Comparison of ENCODE assay signal across 2 cellular contexts in the genomic region with DNA sequence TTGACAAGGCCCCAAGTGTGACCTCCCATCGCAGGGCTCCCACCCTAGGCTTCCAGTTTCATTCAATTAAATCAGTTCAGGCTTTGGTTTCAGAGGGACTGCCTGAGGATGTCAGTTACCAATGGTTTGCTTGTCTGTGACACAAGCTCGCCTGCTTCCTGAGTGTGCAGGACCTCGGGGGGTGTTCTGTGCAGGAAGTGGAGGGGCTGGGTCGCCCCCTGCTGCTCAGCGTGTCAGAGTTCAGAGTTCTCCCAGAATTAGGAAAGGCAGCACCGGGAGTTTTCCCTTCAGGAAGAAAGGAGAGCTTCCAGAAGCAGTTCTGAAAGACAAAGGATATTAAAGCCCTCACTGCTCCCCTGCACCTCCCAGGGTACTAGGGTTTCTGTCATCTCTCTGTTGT.
TF ChIP-seq lines count a peak whose summit lies in the region.

No MANE protein-coding gene starts in this region.

TF ChIP-seq in HEK293, 187 proteins besides CTCF, POLR2A, EP300 and RAD21:
- TF ChIP-seq ZNF610 (tag by site-specific recombination; IDR thresholded peaks at IDR 0.05; ENCODE audit: borderline replicate concordance) = no peak
- no peak for TF ChIP-seq HOXA7 (CRISPR knock-in tag; IDR thresholded peaks at IDR 0.05; ENCODE audit: borderline replicate concordance)
- TF ChIP-seq ZNF223 (tag by site-specific recombination; IDR thresholded peaks at IDR 0.05) = no peak
- TF ChIP-seq GLIS1 (tag by site-specific recombination; IDR thresholded peaks at IDR 0.05) = 0 out of 2 replicates have a peak, but pooled peaks have one; percentile 34
- 0 out of 2 replicates have a peak, but pooled peaks have one; percentile 19 for TF ChIP-seq ZIC2 (tag by site-specific recombination; IDR thresholded peaks at IDR 0.05)

TF ChIP-seq in HepG2, 621 proteins besides CTCF, POLR2A, EP300 and RAD21:
- no peak for TF ChIP-seq ZNF83 (CRISPR knock-in tag; IDR thresholded peaks at IDR 0.05; ENCODE audit: borderline replicate concordance)
- TF ChIP-seq, protein P1, sequence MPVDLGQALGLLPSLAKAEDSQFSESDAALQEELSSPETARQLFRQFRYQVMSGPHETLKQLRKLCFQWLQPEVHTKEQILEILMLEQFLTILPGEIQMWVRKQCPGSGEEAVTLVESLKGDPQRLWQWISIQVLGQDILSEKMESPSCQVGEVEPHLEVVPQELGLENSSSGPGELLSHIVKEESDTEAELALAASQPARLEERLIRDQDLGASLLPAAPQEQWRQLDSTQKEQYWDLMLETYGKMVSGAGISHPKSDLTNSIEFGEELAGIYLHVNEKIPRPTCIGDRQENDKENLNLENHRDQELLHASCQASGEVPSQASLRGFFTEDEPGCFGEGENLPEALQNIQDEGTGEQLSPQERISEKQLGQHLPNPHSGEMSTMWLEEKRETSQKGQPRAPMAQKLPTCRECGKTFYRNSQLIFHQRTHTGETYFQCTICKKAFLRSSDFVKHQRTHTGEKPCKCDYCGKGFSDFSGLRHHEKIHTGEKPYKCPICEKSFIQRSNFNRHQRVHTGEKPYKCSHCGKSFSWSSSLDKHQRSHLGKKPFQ (CRISPR knock-in tag; IDR thresholded peaks at IDR 0.05; ENCODE audit: insufficient replicate concordance) = no peak
- no peak for TF ChIP-seq KLF9 (CRISPR knock-in tag; IDR thresholded peaks at IDR 0.05; ENCODE audit: low read depth)
- no peak for TF ChIP-seq ISL2 (CRISPR knock-in tag; IDR thresholded peaks at IDR 0.05)
- TF ChIP-seq, protein P2, sequence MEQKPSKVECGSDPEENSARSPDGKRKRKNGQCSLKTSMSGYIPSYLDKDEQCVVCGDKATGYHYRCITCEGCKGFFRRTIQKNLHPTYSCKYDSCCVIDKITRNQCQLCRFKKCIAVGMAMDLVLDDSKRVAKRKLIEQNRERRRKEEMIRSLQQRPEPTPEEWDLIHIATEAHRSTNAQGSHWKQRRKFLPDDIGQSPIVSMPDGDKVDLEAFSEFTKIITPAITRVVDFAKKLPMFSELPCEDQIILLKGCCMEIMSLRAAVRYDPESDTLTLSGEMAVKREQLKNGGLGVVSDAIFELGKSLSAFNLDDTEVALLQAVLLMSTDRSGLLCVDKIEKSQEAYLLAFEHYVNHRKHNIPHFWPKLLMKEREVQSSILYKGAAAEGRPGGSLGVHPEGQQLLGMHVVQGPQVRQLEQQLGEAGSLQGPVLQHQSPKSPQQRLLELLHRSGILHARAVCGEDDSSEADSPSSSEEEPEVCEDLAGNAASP (CRISPR knock-in tag; IDR thresholded peaks at IDR 0.05; ENCODE audit: borderline replicate concordance) = no peak
- TF ChIP-seq ZNF256 (CRISPR knock-in tag; conservative IDR thresholded peaks at IDR 0.05) = no peak
- TF ChIP-seq ZNF816 (CRISPR knock-in tag; IDR thresholded peaks at IDR 0.05; ENCODE audit: borderline replicate concordance) = no peak
- no peak for TF ChIP-seq JARID2 (CRISPR knock-in tag; IDR thresholded peaks at IDR 0.05; ENCODE audit: insufficient replicate concordance)
- TF ChIP-seq, protein P3, sequence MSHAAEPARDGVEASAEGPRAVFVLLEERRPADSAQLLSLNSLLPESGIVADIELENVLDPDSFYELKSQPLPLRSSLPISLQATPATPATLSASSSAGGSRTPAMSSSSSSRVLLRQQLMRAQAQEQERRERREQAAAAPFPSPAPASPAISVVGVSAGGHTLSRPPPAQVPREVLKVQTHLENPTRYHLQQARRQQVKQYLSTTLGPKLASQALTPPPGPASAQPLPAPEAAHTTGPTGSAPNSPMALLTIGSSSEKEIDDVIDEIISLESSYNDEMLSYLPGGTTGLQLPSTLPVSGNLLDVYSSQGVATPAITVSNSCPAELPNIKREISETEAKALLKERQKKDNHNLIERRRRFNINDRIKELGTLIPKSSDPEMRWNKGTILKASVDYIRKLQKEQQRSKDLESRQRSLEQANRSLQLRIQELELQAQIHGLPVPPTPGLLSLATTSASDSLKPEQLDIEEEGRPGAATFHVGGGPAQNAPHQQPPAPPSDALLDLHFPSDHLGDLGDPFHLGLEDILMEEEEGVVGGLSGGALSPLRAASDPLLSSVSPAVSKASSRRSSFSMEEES (CRISPR knock-in tag; IDR thresholded peaks at IDR 0.05) = no peak
- no peak for TF ChIP-seq KLF6 (CRISPR knock-in tag; IDR thresholded peaks at IDR 0.05)
- no peak for TF ChIP-seq ZNF777 (CRISPR knock-in tag; IDR thresholded peaks at IDR 0.05)
- TF ChIP-seq KAT7 (CRISPR knock-in tag; IDR thresholded peaks at IDR 0.05; ENCODE audit: borderline replicate concordance) = no peak
- TF ChIP-seq, protein P4, sequence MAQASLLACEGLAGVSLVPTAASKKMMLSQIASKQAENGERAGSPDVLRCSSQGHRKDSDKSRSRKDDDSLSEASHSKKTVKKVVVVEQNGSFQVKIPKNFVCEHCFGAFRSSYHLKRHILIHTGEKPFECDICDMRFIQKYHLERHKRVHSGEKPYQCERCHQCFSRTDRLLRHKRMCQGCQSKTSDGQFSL (CRISPR knock-in tag; IDR thresholded peaks at IDR 0.05) = 0 out of 2 replicates have a peak, but pooled peaks have one; percentile 20
- TF ChIP-seq HNF4G (IDR thresholded peaks at IDR 0.05; ENCODE audit: borderline replicate concordance, low read depth, low read length) = no peak
- no peak for TF ChIP-seq HNF4G (CRISPR knock-in tag; IDR thresholded peaks at IDR 0.05; ENCODE audit: borderline replicate concordance, low read depth)
- TF ChIP-seq, protein P5, sequence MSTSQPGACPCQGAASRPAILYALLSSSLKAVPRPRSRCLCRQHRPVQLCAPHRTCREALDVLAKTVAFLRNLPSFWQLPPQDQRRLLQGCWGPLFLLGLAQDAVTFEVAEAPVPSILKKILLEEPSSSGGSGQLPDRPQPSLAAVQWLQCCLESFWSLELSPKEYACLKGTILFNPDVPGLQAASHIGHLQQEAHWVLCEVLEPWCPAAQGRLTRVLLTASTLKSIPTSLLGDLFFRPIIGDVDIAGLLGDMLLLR (CRISPR knock-in tag; IDR thresholded peaks at IDR 0.05) = no peak
- no peak for TF ChIP-seq ZNF841 (CRISPR knock-in tag; IDR thresholded peaks at IDR 0.05; ENCODE audit: borderline replicate concordance)
- peak; percentile 13; the same call in 1 of the 2 replicates for TF ChIP-seq STAG1 (CRISPR knock-in tag; IDR thresholded peaks at IDR 0.05)
- TF ChIP-seq SUZ12 (IDR thresholded peaks at IDR 0.05; ENCODE audit: low read depth, low read length) = no peak
- TF ChIP-seq ZNF160 (CRISPR knock-in tag; IDR thresholded peaks at IDR 0.05) = no peak
- no peak for TF ChIP-seq NCOA1 (CRISPR knock-in tag; IDR thresholded peaks at IDR 0.05)
- TF ChIP-seq, protein P6, sequence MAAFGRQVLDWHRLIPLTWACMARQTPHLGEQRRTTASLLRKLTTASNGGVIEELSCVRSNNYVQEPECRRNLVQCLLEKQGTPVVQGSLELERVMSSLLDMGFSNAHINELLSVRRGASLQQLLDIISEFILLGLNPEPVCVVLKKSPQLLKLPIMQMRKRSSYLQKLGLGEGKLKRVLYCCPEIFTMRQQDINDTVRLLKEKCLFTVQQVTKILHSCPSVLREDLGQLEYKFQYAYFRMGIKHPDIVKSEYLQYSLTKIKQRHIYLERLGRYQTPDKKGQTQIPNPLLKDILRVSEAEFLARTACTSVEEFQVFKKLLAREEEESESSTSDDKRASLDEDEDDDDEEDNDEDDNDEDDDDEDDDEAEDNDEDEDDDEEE (CRISPR knock-in tag; IDR thresholded peaks at IDR 0.05) = no peak
- TF ChIP-seq, protein P7, sequence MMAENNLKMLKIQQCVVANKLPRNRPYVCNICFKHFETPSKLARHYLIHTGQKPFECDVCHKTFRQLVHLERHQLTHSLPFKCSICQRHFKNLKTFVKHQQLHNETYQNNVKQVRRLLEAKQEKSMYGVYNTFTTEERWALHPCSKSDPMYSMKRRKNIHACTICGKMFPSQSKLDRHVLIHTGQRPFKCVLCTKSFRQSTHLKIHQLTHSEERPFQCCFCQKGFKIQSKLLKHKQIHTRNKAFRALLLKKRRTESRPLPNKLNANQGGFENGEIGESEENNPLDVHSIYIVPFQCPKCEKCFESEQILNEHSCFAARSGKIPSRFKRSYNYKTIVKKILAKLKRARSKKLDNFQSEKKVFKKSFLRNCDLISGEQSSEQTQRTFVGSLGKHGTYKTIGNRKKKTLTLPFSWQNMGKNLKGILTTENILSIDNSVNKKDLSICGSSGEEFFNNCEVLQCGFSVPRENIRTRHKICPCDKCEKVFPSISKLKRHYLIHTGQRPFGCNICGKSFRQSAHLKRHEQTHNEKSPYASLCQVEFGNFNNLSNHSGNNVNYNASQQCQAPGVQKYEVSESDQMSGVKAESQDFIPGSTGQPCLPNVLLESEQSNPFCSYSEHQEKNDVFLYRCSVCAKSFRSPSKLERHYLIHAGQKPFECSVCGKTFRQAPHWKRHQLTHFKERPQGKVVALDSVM (CRISPR knock-in tag; IDR thresholded peaks at IDR 0.05) = no peak
- no peak for TF ChIP-seq ZFAT (CRISPR knock-in tag; conservative IDR thresholded peaks at IDR 0.05)
- no peak for TF ChIP-seq ZNF10 (CRISPR knock-in tag; IDR thresholded peaks at IDR 0.05; ENCODE audit: borderline replicate concordance, low read depth)
- 0 out of 2 replicates have a peak, but pooled peaks have one; percentile 17 for TF ChIP-seq TBX2 (CRISPR knock-in tag; IDR thresholded peaks at IDR 0.05; ENCODE audit: borderline replicate concordance)
- TF ChIP-seq, protein P8, sequence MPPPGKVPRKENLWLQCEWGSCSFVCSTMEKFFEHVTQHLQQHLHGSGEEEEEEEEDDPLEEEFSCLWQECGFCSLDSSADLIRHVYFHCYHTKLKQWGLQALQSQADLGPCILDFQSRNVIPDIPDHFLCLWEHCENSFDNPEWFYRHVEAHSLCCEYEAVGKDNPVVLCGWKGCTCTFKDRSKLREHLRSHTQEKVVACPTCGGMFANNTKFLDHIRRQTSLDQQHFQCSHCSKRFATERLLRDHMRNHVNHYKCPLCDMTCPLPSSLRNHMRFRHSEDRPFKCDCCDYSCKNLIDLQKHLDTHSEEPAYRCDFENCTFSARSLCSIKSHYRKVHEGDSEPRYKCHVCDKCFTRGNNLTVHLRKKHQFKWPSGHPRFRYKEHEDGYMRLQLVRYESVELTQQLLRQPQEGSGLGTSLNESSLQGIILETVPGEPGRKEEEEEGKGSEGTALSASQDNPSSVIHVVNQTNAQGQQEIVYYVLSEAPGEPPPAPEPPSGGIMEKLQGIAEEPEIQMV (CRISPR knock-in tag; IDR thresholded peaks at IDR 0.05; ENCODE audit: low read depth) = no peak
